1 cellular context compared by ENCODE assay signal in genomic region chr6:117555882-117556498, GRCh38.
TF ChIP-seq lines count a peak whose summit lies in the region.

No MANE protein-coding gene starts in this region.

TF ChIP-seq in HepG2, 621 proteins besides CTCF, POLR2A, EP300 and RAD21 (continued from another document):
- no peak for TF ChIP-seq ZNF512 (CRISPR knock-in tag; IDR thresholded peaks at IDR 0.05)
- TF ChIP-seq PAF1 (CRISPR knock-in tag; IDR thresholded peaks at IDR 0.05), result no peak
- TF ChIP-seq RNF219 (CRISPR knock-in tag; IDR thresholded peaks at IDR 0.05), result 0 out of 2 replicates have a peak, but pooled peaks have one; percentile 38
- no peak for TF ChIP-seq GTF3A (CRISPR knock-in tag; conservative IDR thresholded peaks at IDR 0.05)
- TF ChIP-seq ZNF639 (CRISPR knock-in tag; conservative IDR thresholded peaks at IDR 0.05), result no peak
- no peak for TF ChIP-seq ZBTB25 (CRISPR knock-in tag; IDR thresholded peaks at IDR 0.05)
- TF ChIP-seq SMC3 (IDR thresholded peaks at IDR 0.05; ENCODE audit: low read length), result peak; percentile 91
- no peak for TF ChIP-seq ZNF660 (CRISPR knock-in tag; IDR thresholded peaks at IDR 0.05; ENCODE audit: borderline replicate concordance, low read depth)
- TF ChIP-seq ZNF546 (CRISPR knock-in tag; conservative IDR thresholded peaks at IDR 0.05), result no peak
- TF ChIP-seq ZNF703 (CRISPR knock-in tag; IDR thresholded peaks at IDR 0.05; ENCODE audit: borderline replicate concordance), result no peak
- no peak for TF ChIP-seq SMYD3 (CRISPR knock-in tag; IDR thresholded peaks at IDR 0.05)
- peak; percentile 82 for TF ChIP-seq STAG1 (CRISPR knock-in tag; IDR thresholded peaks at IDR 0.05)
- TF ChIP-seq ZNF740 (CRISPR knock-in tag; IDR thresholded peaks at IDR 0.05), result no peak
- TF ChIP-seq ARID5B (CRISPR knock-in tag; IDR thresholded peaks at IDR 0.05), result peak; percentile 17; the same call in 1 of the 2 replicates
- no peak for TF ChIP-seq TCF7L2 (IDR thresholded peaks at IDR 0.05; ENCODE audit: low read depth, low read length)
- no peak for TF ChIP-seq ZNF230 (CRISPR knock-in tag; IDR thresholded peaks at IDR 0.05)
- TF ChIP-seq SCMH1 (CRISPR knock-in tag; IDR thresholded peaks at IDR 0.05; ENCODE audit: borderline replicate concordance), result no peak
- 0 out of 2 replicates have a peak, but pooled peaks have one; percentile 30 for TF ChIP-seq GATAD2A (CRISPR knock-in tag; IDR thresholded peaks at IDR 0.05)
- 0 out of 4 replicates have a peak, but pooled peaks of 1 of the 2 experiments have one; percentile 23 for TF ChIP-seq KLF16 (CRISPR knock-in tag; IDR thresholded peaks at IDR 0.05)
- TF ChIP-seq YEATS2 (CRISPR knock-in tag; IDR thresholded peaks at IDR 0.05; ENCODE audit: borderline replicate concordance), result peak; percentile 18; the same call in 1 of the 2 replicates
- TF ChIP-seq PPARG (CRISPR knock-in tag; conservative IDR thresholded peaks at IDR 0.05), result no peak
- TF ChIP-seq ZNF33B (CRISPR knock-in tag; IDR thresholded peaks at IDR 0.05), result no peak
- TF ChIP-seq HNF4G (IDR thresholded peaks at IDR 0.05; ENCODE audit: borderline replicate concordance, low read depth, low read length), result no peak
- no peak for TF ChIP-seq HNF4G (CRISPR knock-in tag; IDR thresholded peaks at IDR 0.05; ENCODE audit: borderline replicate concordance, low read depth)
- no peak for TF ChIP-seq MNT (IDR thresholded peaks at IDR 0.05)
- 0 out of 2 replicates have a peak, but pooled peaks have one; percentile 44 for TF ChIP-seq MBD4 (IDR thresholded peaks at IDR 0.05; ENCODE audit: borderline replicate concordance, low read length)
- no peak for TF ChIP-seq CSRNP1 (CRISPR knock-in tag; IDR thresholded peaks at IDR 0.05)
- peak; percentile 80; the same call in 1 of the 2 replicates for TF ChIP-seq ARID3A (IDR thresholded peaks at IDR 0.05; ENCODE audit: low read depth, low read length)
- no peak for TF ChIP-seq SP5 (CRISPR knock-in tag; IDR thresholded peaks at IDR 0.05; ENCODE audit: borderline replicate concordance, low read depth)
- no peak for TF ChIP-seq GPN1 (CRISPR knock-in tag; IDR thresholded peaks at IDR 0.05; ENCODE audit: borderline replicate concordance)
- no peak for TF ChIP-seq TBP (CRISPR knock-in tag; IDR thresholded peaks at IDR 0.05)
- no peak for TF ChIP-seq ZNF800 (CRISPR knock-in tag; IDR thresholded peaks at IDR 0.05)
- no peak for TF ChIP-seq ZBTB20 (CRISPR knock-in tag; IDR thresholded peaks at IDR 0.05; ENCODE audit: borderline replicate concordance, low read depth)
